ENCODE assay signal across 31 cellular contexts in genomic region chrX:18099745-18100144, GRCh38.
DNase-seq lines count a peak whose midpoint lies in the region; ATAC-seq and TF ChIP-seq lines count a peak whose summit lies in the region.
"Had no signal": no experiment of that assay in that cellular context is flagged by ENCODE, and none has a peak within 500 bp of the region (broad histone marks: within the 10 kb centered on the region; RNA-seq: fewer than 3 reads in every experiment).

No MANE protein-coding gene starts in this region.

- H2AFZ ChIP-seq in mammary epithelial cell (ENCODE audit: low read depth, low read length) (no peak overlapping the region), PC-9 (no peak overlapping the region)

- dilution Hi-C loops in mammary epithelial cell (cut with HindIII; ENCODE audit: low sequenced_read_pairs) = no loop called here

- H3K9ac ChIP-seq in mammary epithelial cell (ENCODE audit: insufficient read depth, low read length) = no peak overlapping the region

- in situ Hi-C loops in mammary epithelial cell (cut with MboI; ENCODE audit: low sequenced_read_pairs in 2 of 2) = no loop called here

- H3K27ac ChIP-seq in mammary epithelial cell (ENCODE audit: insufficient read depth, low read depth, low read length) = no peak overlapping the region
- H3K27ac ChIP-seq in breast epithelium = no peak overlapping the region
- H3K27ac ChIP-seq in PC-9 = peak overlapping the region; percentile 71
- H3K27ac ChIP-seq in vagina = no peak overlapping the region
- H3K27ac ChIP-seq: adrenal gland, body of pancreas, gastrocnemius medialis, neutrophil, right lobe of liver, thoracic aorta, uterus had no signal

- ATAC-seq in GM21526 (IDR thresholded peaks at IDR 0.05; ENCODE audit: low FRiP score, unreplicated experiment) = no peak
- ATAC-seq: activated CD8-positive, alpha-beta T cell treated with anti-CD3 and anti-CD28 coated beads for 36 hours; activated T-helper 17 cell treated with anti-CD3 and anti-CD28 coated beads, Interleukin-2, amount 50 U/mL, for 72 hours; body of pancreas; gastrocnemius medialis; HCT116; left colon; Panc1; right lobe of liver; stimulated activated naive CD8-positive, alpha-beta T cell treated with anti-CD3 and anti-CD28 coated beads, Interleukin-15, amount 100 ng/mL, for 72 hours had no signal

- H4K20me1 ChIP-seq in mammary epithelial cell (ENCODE audit: insufficient read depth, low read length) (no peaks in the 10 kb centered on the region), PC-9 (ENCODE audit: insufficient read depth) (no peaks in the 10 kb centered on the region)

- H3K27me3 ChIP-seq in mammary epithelial cell (ENCODE audit: insufficient read depth, low read length) (no peaks in the 10 kb centered on the region), breast epithelium (peaks cover 0 to 18% of the 10 kb centered on the region in 2 donors), PC-9 (ENCODE audit: insufficient read depth, low read depth) (no peaks in the 10 kb centered on the region), vagina (no peaks in the 10 kb centered on the region)
- H3K27me3 ChIP-seq: body of pancreas, right lobe of liver, uterus had no signal

- intact Hi-C loops in mammary epithelial cell (cut with micrococcal nuclease) = no loop called here
- intact Hi-C loops in breast epithelium (cut with DNase I; ENCODE audit: low total_unique reads) = no loop called here
- intact Hi-C loops in PC-9 (cut with micrococcal nuclease; ENCODE audit: unreplicated experiment) = no loop called here
- intact Hi-C loops in vagina (cut with DNase I) = no loop called here

- H3K4me2 ChIP-seq in mammary epithelial cell (ENCODE audit: insufficient read depth, low read depth, low read length) = no peak overlapping the region
- H3K4me2 ChIP-seq in PC-9 = peak overlapping the region; percentile 50

- H3K9me3 ChIP-seq in mammary epithelial cell (replicated peaks; ENCODE audit: insufficient read depth, low read length) (peaks cover 5% of the 10 kb centered on the region), breast epithelium (no peaks in the 10 kb centered on the region), PC-9 (ENCODE audit: insufficient read depth, low read depth) (no peaks in the 10 kb centered on the region), vagina (no peaks in the 10 kb centered on the region)
- H3K9me3 ChIP-seq: adrenal gland, body of pancreas, gastrocnemius medialis, neutrophil, right lobe of liver, thoracic aorta, uterus had no signal

- no peak overlapping the region for H3K4me3 ChIP-seq in mammary epithelial cell (replicated peaks in 1 of 3; ENCODE audit: insufficient read depth in 1 of 3, low read depth in 2 of 3, low read length in 3 of 3)
- no peak overlapping the region for H3K4me3 ChIP-seq in breast epithelium
- no peak overlapping the region for H3K4me3 ChIP-seq in PC-9
- no peak overlapping the region for H3K4me3 ChIP-seq in vagina
- H3K4me3 ChIP-seq: adrenal gland, body of pancreas, gastrocnemius medialis, right lobe of liver, thoracic aorta, uterus had no signal

- BruUV-seq in mammary epithelial cell (replicated peaks; lab: Mats Ljungman, UMichigan) (no TSS peak), PC-9 (replicated peaks; lab: Mats Ljungman, UMichigan) (no TSS peak)

- no peaks in the 10 kb centered on the region for H3K79me2 ChIP-seq in mammary epithelial cell (ENCODE audit: insufficient read depth, low read length)
- H3K79me2 ChIP-seq in PC-9 (ENCODE audit: low read depth) = no peaks in the 10 kb centered on the region

- peaks cover 9% of the 10 kb centered on the region; the same call in 1 of the 2 replicates for H3F3A ChIP-seq in PC-9 (ENCODE audit: insufficient read depth, low read depth)

- POLR2A ChIA-PET in PC-9 (lab: Charles Lee; ENCODE audit: unreplicated experiment) = no interaction called here

- no peaks in the 10 kb centered on the region for H3K4me1 ChIP-seq in mammary epithelial cell (ENCODE audit: insufficient read depth, low read length)
- H3K4me1 ChIP-seq in breast epithelium = no peaks in the 10 kb centered on the region
- H3K4me1 ChIP-seq in PC-9 (replicated peaks; ENCODE audit: insufficient read depth) = peaks cover 17% of the 10 kb centered on the region
- H3K4me1 ChIP-seq in vagina = no peaks in the 10 kb centered on the region
- H3K4me1 ChIP-seq: adrenal gland, body of pancreas, gastrocnemius medialis, right lobe of liver, uterus had no signal

- 69% methylated on average over 6 of the region's 6 CpGs for WGBS in mammary epithelial cell (ENCODE audit: low coverage, missing lambda C conversion rate)

- DNase-seq in mammary epithelial cell = peak; percentile 19
- no peak for DNase-seq in breast epithelium (ENCODE audit: low spot score in 2 of 2)
- peak in 1 of 2 experiments; percentile 81 for DNase-seq in PC-9
- peak; percentile 18 for DNase-seq in kidney tubule cell (ENCODE audit: low spot score)
- no peak for DNase-seq in HuH-7.5 (ENCODE audit: low spot score)
- no peak for DNase-seq in vagina (ENCODE audit: extremely low spot score in 2 of 2)
- no peak for DNase-seq in putamen (ENCODE audit: low spot score)
- DNase-seq: activated CD8-positive, alpha-beta memory T cell treated with anti-CD3 and anti-CD28 coated beads, Interleukin-2, amount 50 U/mL, for 48 hours; activated CD8-positive, alpha-beta T cell treated with anti-CD3 and anti-CD28 coated beads for 36 hours; activated naive CD4-positive, alpha-beta T cell treated with anti-CD3 and anti-CD28 coated beads, Interleukin-2, amount 10 ng/mL, durations not matched to agents 7 days and 5 days; adrenal gland; body of pancreas; CD4-positive, alpha-beta T cell; cerebellar nuclear complex; gastrocnemius medialis; IMR-90; left colon; NCI-H187; NCI-H2171 treated with DMSO at 0.1 percent for 48 hours; NCI-H510A; posterior cingulate gyrus; right lobe of liver; SHP77; stimulated activated naive CD8-positive, alpha-beta T cell treated with anti-CD3 and anti-CD28 coated beads, Interleukin-15, amount 100 ng/mL, for 72 hours; uterus had no signal

- CTCF ChIA-PET in mammary epithelial cell (lab: Charles Lee; ENCODE audit: low non-redundant PET) = no interaction called here
- CTCF ChIA-PET in PC-9 (lab: Charles Lee) = no interaction called here

- TF ChIP-seq POLR2A in breast epithelium (IDR thresholded peaks at IDR 0.05) = no peak
- no peak for TF ChIP-seq POLR2A in vagina (IDR thresholded peaks at IDR 0.05)

- TF ChIP-seq CTCF in mammary epithelial cell (conservative IDR thresholded peaks at IDR 0.05 in 1 of 2, IDR thresholded peaks at IDR 0.05 in 1 of 2; ENCODE audit: extremely low read depth in 1 of 2, insufficient read depth in 1 of 2, low read depth in 1 of 2, low read length in 2 of 2) = no peak
- no peak for TF ChIP-seq CTCF in breast epithelium (IDR thresholded peaks at IDR 0.05)
- TF ChIP-seq CTCF in PC-9 (conservative IDR thresholded peaks at IDR 0.05) = no peak
- TF ChIP-seq CTCF in vagina (IDR thresholded peaks at IDR 0.05) = no peak

- H3K36me3 ChIP-seq in mammary epithelial cell (ENCODE audit: insufficient read depth, low read length) (no peaks in the 10 kb centered on the region), breast epithelium (no peaks in the 10 kb centered on the region), PC-9 (ENCODE audit: low read depth) (no peaks in the 10 kb centered on the region), vagina (no peaks in the 10 kb centered on the region)
- H3K36me3 ChIP-seq: adrenal gland, gastrocnemius medialis, neutrophil, right lobe of liver, thoracic aorta, uterus had no signal

- H3K9me2 ChIP-seq in PC-9 (ENCODE audit: insufficient read depth) = no peaks in the 10 kb centered on the region

Comparison
In these comparisons a context has a peak if more than half of its experiments do, and no peak if none do; other contexts are left out.
1. DNase-seq: peak in mammary epithelial cell (single experiment) and kidney tubule cell (single experiment); none in breast epithelium (0 of 2), HuH-7.5 (single experiment), vagina (0 of 2) and putamen (single experiment).